Comparison of ENCODE assay signal across 11 cellular contexts in the genomic region with DNA sequence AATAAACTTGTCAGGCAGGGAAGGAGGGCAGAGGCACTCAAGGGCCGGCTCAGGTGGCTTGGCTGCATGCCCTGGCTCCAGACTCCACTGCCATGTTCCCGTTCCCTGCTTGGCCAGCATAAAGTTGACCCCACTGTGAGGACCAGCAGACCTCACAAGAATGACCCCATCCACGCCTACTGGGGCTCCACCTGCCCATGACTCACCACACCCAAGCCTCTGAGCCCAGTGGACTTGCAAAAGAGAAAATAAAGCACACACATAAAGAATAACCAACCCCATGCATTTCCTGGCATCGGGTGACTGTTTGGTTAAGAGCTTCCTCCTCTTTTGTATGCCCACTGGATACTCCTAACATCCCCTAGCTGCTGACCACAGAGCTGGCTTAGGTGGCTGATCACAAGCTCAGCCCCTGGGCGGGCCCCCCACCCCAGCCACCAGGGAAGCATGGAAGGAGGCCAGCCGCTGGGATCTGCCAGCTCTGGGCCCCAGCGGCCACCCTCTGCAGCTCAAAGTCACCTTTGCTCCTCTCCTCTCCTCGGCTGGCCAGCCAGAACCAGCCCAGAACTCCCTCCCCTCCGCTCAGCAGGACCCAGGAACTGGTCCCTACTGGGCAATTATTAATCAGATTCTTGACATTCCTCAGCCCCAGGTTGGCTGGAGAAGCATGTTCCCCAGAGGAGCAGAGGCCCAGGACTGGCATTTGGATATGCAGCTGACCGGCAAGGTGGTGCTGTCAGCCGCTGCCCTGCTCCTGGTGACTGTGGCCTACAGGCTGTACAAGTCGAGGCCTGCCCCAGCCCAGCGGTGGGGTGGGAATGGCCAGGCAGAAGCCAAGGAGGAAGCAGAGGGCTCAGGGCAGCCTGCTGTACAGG. TPM values are rescaled to one million over a fixed set of nuclear protein-coding genes. Genes with fewer than 3 reads are reported as not detected.
A peak's percentile ranks its signal among the peaks of the same experiment; 100 is the strongest.
DNase-seq lines count a peak whose midpoint lies in the region; ATAC-seq, FAIRE-seq and TF ChIP-seq lines count a peak whose summit lies in the region.
"Had no signal": no experiment of that assay in that cellular context is flagged by ENCODE, and none has a peak within 500 bp of the region (broad histone marks: within the 10 kb centered on the region; RNA-seq: fewer than 3 reads in every experiment).

A gene (plus strand): TSS at position 616 of the 875 bp plus-strand sequence. CDS start 52 bp downstream, at position 668.

- peak; percentile 92 to 94 (median 92) for ATAC-seq in right lobe of liver
- no peak for ATAC-seq in psoas muscle
- no peak for ATAC-seq in GM21526 (IDR thresholded peaks at IDR 0.05; ENCODE audit: low FRiP score, unreplicated experiment)
- ATAC-seq: activated CD4-positive, alpha-beta T cell treated with anti-CD3 and anti-CD28 coated beads for 36 hours had no signal

- TF ChIP-seq POLR2A in breast epithelium (IDR thresholded peaks at IDR 0.05) (no peak), right lobe of liver (IDR thresholded peaks at IDR 0.05) (peak; percentile 78), GM12891 (IDR thresholded peaks at IDR 0.05; ENCODE audit: low read depth, low read length) (no peak)

- TF ChIP-seq CTCF in 22Rv1 (IDR thresholded peaks at IDR 0.05) (no peak), breast epithelium (IDR thresholded peaks at IDR 0.05) (peak in 1 of 3 donors; percentile 14), right lobe of liver (IDR thresholded peaks at IDR 0.05) (peak in 1 of 4 donors; percentile 22), psoas muscle (IDR thresholded peaks at IDR 0.05) (no peak)

- H3K36me3 ChIP-seq in breast epithelium (no peaks in the 10 kb centered on the region), right lobe of liver (no peaks in the 10 kb centered on the region), psoas muscle (ENCODE audit: insufficient read depth in 1 of 2, low read depth in 1 of 2) (no peaks in the 10 kb centered on the region)

- H3K4me1 ChIP-seq in breast epithelium (no peaks in the 10 kb centered on the region), right lobe of liver (peaks cover 0 to 21% (median 4%) of the 10 kb centered on the region in 4 donors), psoas muscle (no peaks in the 10 kb centered on the region)

- TF ChIP-seq EP300 in Ishikawa (IDR thresholded peaks at IDR 0.05; ENCODE audit: borderline replicate concordance) = peak; percentile 87

- 7% methylated on average over 3 of the region's 13 CpGs for WGBS in right lobe of liver (ENCODE audit: insufficient coverage, low coverage, low lambda C conversion rate, missing lambda C conversion rate)
- WGBS in psoas muscle, 3 donors = 38 to 48% (median 47%) methylated on average over 13 of the region's 13 CpGs

- H3K4me3 ChIP-seq in breast epithelium = peak within 1 kb of the TSS in 2 of 3 donors; percentile 0 to 25
- peak within 1 kb of the TSS; percentile 32 to 55 (median 44) for H3K4me3 ChIP-seq in right lobe of liver
- no peak within 1 kb of the TSS for H3K4me3 ChIP-seq in psoas muscle

- H3K9me3 ChIP-seq in breast epithelium (no peaks in the 10 kb centered on the region), right lobe of liver (no peaks in the 10 kb centered on the region), psoas muscle (no peaks in the 10 kb centered on the region)

- no peaks in the 10 kb centered on the region for H3K27me3 ChIP-seq in breast epithelium
- no peaks in the 10 kb centered on the region for H3K27me3 ChIP-seq in right lobe of liver
- H3K27me3 ChIP-seq in psoas muscle (ENCODE audit: insufficient read depth in 3 of 3, low read length in 2 of 3) = peaks cover 0 to 41% (median 14%) of the 10 kb centered on the region in 3 donors

- H3K27ac ChIP-seq in 22Rv1 (peak within 1 kb of the TSS; percentile 32; the same call in 1 of the 2 replicates), breast epithelium (peak within 1 kb of the TSS; percentile 84), right lobe of liver (peak within 1 kb of the TSS in 2 of 3 donors; percentile 74 to 76), psoas muscle (no peak within 1 kb of the TSS)

- DNase-seq in breast epithelium (ENCODE audit: low spot score in 2 of 2) (peak in 1 of 2 donors; percentile 68), right lobe of liver (peak; percentile 89 to 95 (median 92)), psoas muscle (no peak), activated gamma-delta T cell (lab: John Stamatoyannopoulos, UW) (no peak), GM12891 (ENCODE audit: insufficient read length, low spot score) (no peak)
- DNase-seq: activated CD4-positive, alpha-beta T cell treated with anti-CD3 and anti-CD28 coated beads for 36 hours; foreskin melanocyte had no signal

- TF ChIP-seq RAD21 in Ishikawa (IDR thresholded peaks at IDR 0.05; ENCODE audit: low read depth) = peak; percentile 19; the same call in 1 of the 2 replicates

- intact Hi-C loops in breast epithelium (cut with DNase I; ENCODE audit: low total_unique reads) = no loop called here
- intact Hi-C loops in right lobe of liver (cut with DNase I) = no loop called here
- intact Hi-C loops in psoas muscle (cut with DNase I) = no loop called here

- FAIRE-seq in GM12891 (lab: Jason Lieb, UNC) = no peak

TF ChIP-seq in Ishikawa, 13 proteins besides CTCF, POLR2A, EP300 and RAD21:
- no peak for TF ChIP-seq CEBPB (IDR thresholded peaks at IDR 0.05)
- no peak; the same call in 1 of the 2 replicates for TF ChIP-seq ZBTB7A (IDR thresholded peaks at IDR 0.05; ENCODE audit: low read depth)
- TF ChIP-seq TEAD4 (IDR thresholded peaks at IDR 0.05) = peak; percentile 99
- TF ChIP-seq, protein P1, sequence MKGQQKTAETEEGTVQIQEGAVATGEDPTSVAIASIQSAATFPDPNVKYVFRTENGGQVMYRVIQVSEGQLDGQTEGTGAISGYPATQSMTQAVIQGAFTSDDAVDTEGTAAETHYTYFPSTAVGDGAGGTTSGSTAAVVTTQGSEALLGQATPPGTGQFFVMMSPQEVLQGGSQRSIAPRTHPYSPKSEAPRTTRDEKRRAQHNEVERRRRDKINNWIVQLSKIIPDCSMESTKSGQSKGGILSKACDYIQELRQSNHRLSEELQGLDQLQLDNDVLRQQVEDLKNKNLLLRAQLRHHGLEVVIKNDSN (IDR thresholded peaks at IDR 0.05) = 0 out of 2 replicates have a peak, but pooled peaks have one; percentile 22
- TF ChIP-seq YY1 (IDR thresholded peaks at IDR 0.05; ENCODE audit: low read depth) = 0 out of 2 replicates have a peak, but pooled peaks have one; percentile 49
- TF ChIP-seq, protein P2, sequence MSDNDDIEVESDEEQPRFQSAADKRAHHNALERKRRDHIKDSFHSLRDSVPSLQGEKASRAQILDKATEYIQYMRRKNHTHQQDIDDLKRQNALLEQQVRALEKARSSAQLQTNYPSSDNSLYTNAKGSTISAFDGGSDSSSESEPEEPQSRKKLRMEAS (IDR thresholded peaks at IDR 0.05) = peak; percentile 78; the same call in 1 of the 2 replicates
- TF ChIP-seq EGR1 (IDR thresholded peaks at IDR 0.05) = no peak
- TF ChIP-seq CREB1 (IDR thresholded peaks at IDR 0.05; ENCODE audit: low read depth) = no peak
- peak; percentile 86 for TF ChIP-seq TCF12 (IDR thresholded peaks at IDR 0.05; ENCODE audit: low read depth)
- peak; percentile 88 for TF ChIP-seq NFIC (IDR thresholded peaks at IDR 0.05)
- TF ChIP-seq FOXM1 (IDR thresholded peaks at IDR 0.05; ENCODE audit: borderline replicate concordance, low read depth) = peak; percentile 68; the same call in 1 of the 2 replicates

TF ChIP-seq in GM12891, 5 proteins besides CTCF, POLR2A, EP300 and RAD21:
- TF ChIP-seq PAX5 (IDR thresholded peaks at IDR 0.05; ENCODE audit: insufficient read depth, low read length, severe bottlenecking) (no peak), SPI1 (IDR thresholded peaks at IDR 0.05; ENCODE audit: low read depth, low read length) (no peak), POU2F2 (IDR thresholded peaks at IDR 0.05; ENCODE audit: low read depth, low read length) (no peak), POLR2AphosphoS5 (IDR thresholded peaks at IDR 0.05; ENCODE audit: low read depth, low read length) (no peak), TAF1 (IDR thresholded peaks at IDR 0.05; ENCODE audit: low read depth, low read length) (no peak)

RNA-seq across cellular contexts. Expression of the gene that starts here (rescaled TPM):
- total RNA-seq in breast epithelium = 10 to 100 TPM in 1 of 3 donors, under 1 TPM in 2; 0.80 to 15.7 (median 0.98) TPM
- total RNA-seq in right lobe of liver = 1 to 10 TPM; 2.3 to 9.2 (median 6.9) TPM
- total RNA-seq in psoas muscle = not detected
- under 1 TPM in 1 of 3 donors, not detected in 2; 0.01 TPM for polyA plus RNA-seq in psoas muscle
- not detected for polyA plus RNA-seq in GM12891 (2012; ENCODE audit: low read depth, missing spikeins)
- total RNA-seq: activated CD4-positive, alpha-beta T cell treated with anti-CD3 and anti-CD28 coated beads for 36 hours; pulmonary artery endothelial cell had no signal

Comparison
In these comparisons a context has a peak if more than half of its experiments do, and no peak if none do; other contexts are left out.
1. DNase-seq: peak in right lobe of liver (3 of 3); none in psoas muscle (0 of 2), activated gamma-delta T cell (single experiment) and GM12891 (single experiment).
2. ATAC-seq: peak in right lobe of liver (4 of 4); none in psoas muscle (0 of 4) and GM21526 (single experiment).